ENCODE assay signal across 22 cellular contexts in genomic region chr18:26417190-26417589, GRCh38.
"Had no signal": no experiment of that assay in that cellular context is flagged by ENCODE, and none has a peak within 500 bp of the region (broad histone marks: within the 10 kb centered on the region; RNA-seq: fewer than 3 reads in every experiment).

No MANE protein-coding gene starts in this region.

- H3K27ac ChIP-seq: KMS-11, SJSA1, SK-N-MC had no signal

- H3K4me3 ChIP-seq: SJSA1, SK-N-MC had no signal

- H3K9ac ChIP-seq: KMS-11 had no signal

- H3K9me3 ChIP-seq: SJSA1 had no signal

- H3K4me2 ChIP-seq: KMS-11 had no signal

- H3K4me1 ChIP-seq: SJSA1 had no signal

- ATAC-seq: HepG2 had no signal

- DNase-seq: IMR-90, Kasumi-1, MM.1S, NCI-H1092 treated with DMSO at 0.1 percent for 48 hours, NCI-H1436, NCI-H187, NCI-H2029, NCI-H2081 treated with DMSO at 0.1 percent for 48 hours, NCI-H2171, NCI-H226, NCI-H446, NCI-H510A, NCI-H524 treated with DMSO at 0.1 percent for 48 hours, NCI-H69, NCI-H774, Right ventricle myocardium superior, RPMI8226, SIG-M5 had no signal

- H3K27me3 ChIP-seq: SJSA1 had no signal

- H3K36me3 ChIP-seq: SJSA1 had no signal
